8 cellular contexts compared by ENCODE assay signal in genomic region chr14:100222219-100223093, GRCh38.
DNase-seq lines count a peak whose midpoint lies in the region; ATAC-seq and TF ChIP-seq lines count a peak whose summit lies in the region.

No MANE protein-coding gene starts in this region.

- H2AFZ ChIP-seq in neuron (ENCODE audit: low read depth, low read length) = no peak overlapping the region

- H3K4me1 ChIP-seq in neuron (ENCODE audit: insufficient read depth, low read length) = peaks cover 35% of the 10 kb centered on the region

- H3K27ac ChIP-seq in brain microvascular endothelial cell = peak overlapping the region; percentile 45

- no peaks in the 10 kb centered on the region for H3K27me3 ChIP-seq in brain microvascular endothelial cell (replicated peaks)
- H3K27me3 ChIP-seq in neuron (ENCODE audit: insufficient read depth, low read length) = no peaks in the 10 kb centered on the region

- no peaks in the 10 kb centered on the region for H3K9me3 ChIP-seq in neuron (ENCODE audit: low read length)

- peak overlapping the region; percentile 81 for H3K4me3 ChIP-seq in GM08714 (ENCODE audit: low read length)
- H3K4me3 ChIP-seq in brain microvascular endothelial cell (ENCODE audit: low read depth, low read length) = peak overlapping the region; percentile 62
- H3K4me3 ChIP-seq in neuron (ENCODE audit: low read length) = peak overlapping the region; percentile 48

- DNase-seq in brain microvascular endothelial cell = no peak
- no peak for DNase-seq in NCI-H524 treated with DMSO at 0.1 percent for 48 hours (lab: John Stamatoyannopoulos, UW)
- DNase-seq in T1000 (lab: John Stamatoyannopoulos, UW) = no peak
- DNase-seq in activated T-cell treated with anti-CD3 and anti-CD28 coated beads, Interleukin-2, amount 50 U/mL, for 48 hours = no peak
- no peak for DNase-seq in central memory CD4-positive, alpha-beta T cell

- ATAC-seq in HG02642 (IDR thresholded peaks at IDR 0.05; ENCODE audit: poor library complexity, unreplicated experiment) = peak; percentile 33

- in situ Hi-C loops in brain microvascular endothelial cell (cut with HindIII; ENCODE audit: low pct_ligation_motif_present, low sequenced_read_pairs) = no loop called here

- H3K36me3 ChIP-seq in brain microvascular endothelial cell (replicated peaks) (no peaks in the 10 kb centered on the region), neuron (ENCODE audit: insufficient read depth, low read length) (no peaks in the 10 kb centered on the region)

- no peak for TF ChIP-seq CTCF in brain microvascular endothelial cell (IDR thresholded peaks at IDR 0.05; ENCODE audit: low read depth, low read length, missing control alignments)
